In genomic region chr11:1876361-1877063, GRCh38 we compare ENCODE assay signal across 6 cellular contexts. TPM values are rescaled to one million over a fixed set of nuclear protein-coding genes. Genes with fewer than 3 reads are reported as not detected.
DNase-seq lines count a peak whose midpoint lies in the region; TF ChIP-seq lines count a peak whose summit lies in the region.

No MANE protein-coding gene starts in this region.

- TF ChIP-seq CTCF in LNCAP (IDR thresholded peaks at IDR 0.05): peak; percentile 58
- TF ChIP-seq CTCF in suprapubic skin (IDR thresholded peaks at IDR 0.05): peak; percentile 12 to 44

- no peaks in the 10 kb centered on the region for H3K9me3 ChIP-seq in suprapubic skin

- H3K4me1 ChIP-seq in suprapubic skin: peaks cover 96% of the 10 kb centered on the region

- DNase-seq in ACHN (peak; percentile 10), fibroblast of peridontal ligament (ENCODE audit: extremely low read depth) (peak; percentile 18), suprapubic skin (ENCODE audit: low spot score in 2 of 2) (peak; percentile 81 to 86), KG1 (lab: John Stamatoyannopoulos, UW) (no peak)
- DNase-seq in NK-92 treated with Interleukin-12 subunit alpha and Interleukin-12 subunit beta, amount 100 ng/mL, for 24 hours (lab: John Stamatoyannopoulos, UW): no peak

- TF ChIP-seq POLR2A in suprapubic skin (IDR thresholded peaks at IDR 0.05): no peak

- WGBS in suprapubic skin: 6% methylated on average over 20 of the region's 26 CpGs

- in situ Hi-C loops in ACHN (cut with HindIII; ENCODE audit: low pct_ligation_motif_present, low pct_unique_long_range_greater_than_20kb, low sequenced_read_pairs): no loop called here

- no peaks in the 10 kb centered on the region for H3K27me3 ChIP-seq in suprapubic skin

- peak overlapping the region; percentile 9 for H3K4me3 ChIP-seq in suprapubic skin

- no peaks in the 10 kb centered on the region for H3K36me3 ChIP-seq in suprapubic skin

- no peak for TF ChIP-seq EP300 in suprapubic skin (IDR thresholded peaks at IDR 0.05)

- H3K27ac ChIP-seq in suprapubic skin: peak overlapping the region; percentile 90

RNA-seq across cellular contexts. Expression of gene PRR33, which starts 15.2 kb away (rescaled TPM):
- not detected for total RNA-seq in suprapubic skin

RNA-seq across cellular contexts. Expression of gene LSP1, which starts 23.6 kb away (rescaled TPM):
- 100 to 1,000 TPM in 2 of 4 donors, 10 to 100 TPM in 2; 70.4 to 134 (median 107) TPM for total RNA-seq in suprapubic skin

RNA-seq across cellular contexts. Expression of gene TNNI2, which starts 37.7 kb away (rescaled TPM):
- 10 to 100 TPM; 17.4 to 63.6 (median 27.2) TPM for total RNA-seq in suprapubic skin

RNA-seq across cellular contexts. Expression of gene SYT8, which starts 41.7 kb away (rescaled TPM):
- 100 to 1,000 TPM; 141 to 280 (median 193) TPM for total RNA-seq in suprapubic skin

RNA-seq across cellular contexts. Expression of gene TNNT3, which starts 43.0 kb away (rescaled TPM):
- total RNA-seq in suprapubic skin: 10 to 100 TPM in 1 of 4 donors, 1 to 10 TPM in 3; 1.5 to 12.9 (median 4.8) TPM

Comparison
In these comparisons a context has a peak if more than half of its experiments do, and no peak if none do; other contexts are left out.
1. DNase-seq: peak in ACHN (single experiment), fibroblast of peridontal ligament (single experiment) and suprapubic skin (2 of 2); none in KG1 (single experiment) and NK-92 treated with Interleukin-12 subunit alpha and Interleukin-12 subunit beta, amount 100 ng/mL, for 24 hours (single experiment).